ENCODE assay signal across 2 cellular contexts in the genomic region with DNA sequence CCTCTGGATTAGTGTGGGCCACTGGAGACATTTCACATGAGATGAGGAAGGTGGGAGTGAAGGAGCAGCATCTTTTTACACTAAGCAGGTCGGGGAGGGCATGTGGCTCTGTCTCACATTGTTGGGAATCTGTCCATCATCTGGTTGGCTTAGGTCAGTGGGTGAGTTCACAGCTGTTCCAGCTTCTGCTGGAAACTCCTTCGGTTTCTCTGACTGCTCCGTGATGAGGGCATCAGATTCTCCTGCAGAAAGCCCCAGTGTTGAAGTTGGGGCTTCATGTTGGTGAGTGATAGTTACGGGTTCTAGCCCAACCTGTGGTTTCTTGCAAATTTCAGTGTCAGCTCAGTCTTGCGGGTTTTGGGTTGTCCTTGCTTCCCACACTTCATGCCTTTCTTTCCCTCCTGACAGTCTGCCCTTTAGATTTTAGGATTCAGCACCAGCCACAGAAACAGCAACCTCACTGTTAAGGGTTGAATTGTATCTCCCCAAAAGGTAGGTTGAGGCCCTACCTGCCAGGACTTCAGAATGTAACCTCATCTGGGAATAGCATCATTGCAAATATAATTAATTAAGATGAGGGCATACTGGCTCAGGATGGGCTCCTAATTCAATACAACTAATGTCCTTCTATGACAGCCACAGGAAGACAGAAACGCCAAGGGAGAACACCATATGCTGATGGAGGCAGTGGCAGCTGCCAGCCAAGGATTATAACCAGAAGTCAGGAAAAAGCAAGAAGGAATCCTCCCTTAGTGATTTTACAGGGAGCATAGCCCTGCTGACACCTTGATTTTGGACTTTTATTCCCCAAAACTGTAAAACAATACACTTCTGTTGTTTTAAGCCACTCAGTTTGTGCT.
TF ChIP-seq lines count a peak whose summit lies in the region.

No MANE protein-coding gene starts in this region.

TF ChIP-seq in IMR-90, 13 proteins besides CTCF, POLR2A, EP300 and RAD21:
- TF ChIP-seq SMC3 (IDR thresholded peaks at IDR 0.05; ENCODE audit: low read depth, low read length) (no peak), NFE2L2 (IDR thresholded peaks at IDR 0.05; ENCODE audit: low read depth, low read length) (no peak), CHD1 (IDR thresholded peaks at IDR 0.05; ENCODE audit: low read depth, low read length) (no peak), MXI1 (IDR thresholded peaks at IDR 0.05; ENCODE audit: borderline replicate concordance, low read depth, low read length) (no peak), CEBPB (IDR thresholded peaks at IDR 0.05; ENCODE audit: low read depth, low read length) (no peak), MAFK (IDR thresholded peaks at IDR 0.05; ENCODE audit: low read depth, low read length) (no peak), RCOR1 (IDR thresholded peaks at IDR 0.05; ENCODE audit: insufficient replicate concordance, low read length) (no peak), MAZ (IDR thresholded peaks at IDR 0.05; ENCODE audit: borderline replicate concordance, low read depth, low read length) (no peak), BHLHE40 (IDR thresholded peaks at IDR 0.05; ENCODE audit: low read depth, low read length) (no peak), RFX5 (IDR thresholded peaks at IDR 0.05; ENCODE audit: low read depth, low read length) (no peak)
- TF ChIP-seq, protein P1, sequence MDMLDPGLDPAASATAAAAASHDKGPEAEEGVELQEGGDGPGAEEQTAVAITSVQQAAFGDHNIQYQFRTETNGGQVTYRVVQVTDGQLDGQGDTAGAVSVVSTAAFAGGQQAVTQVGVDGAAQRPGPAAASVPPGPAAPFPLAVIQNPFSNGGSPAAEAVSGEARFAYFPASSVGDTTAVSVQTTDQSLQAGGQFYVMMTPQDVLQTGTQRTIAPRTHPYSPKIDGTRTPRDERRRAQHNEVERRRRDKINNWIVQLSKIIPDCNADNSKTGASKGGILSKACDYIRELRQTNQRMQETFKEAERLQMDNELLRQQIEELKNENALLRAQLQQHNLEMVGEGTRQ (IDR thresholded peaks at IDR 0.05; ENCODE audit: low read depth, low read length): no peak
- TF ChIP-seq, protein P2, sequence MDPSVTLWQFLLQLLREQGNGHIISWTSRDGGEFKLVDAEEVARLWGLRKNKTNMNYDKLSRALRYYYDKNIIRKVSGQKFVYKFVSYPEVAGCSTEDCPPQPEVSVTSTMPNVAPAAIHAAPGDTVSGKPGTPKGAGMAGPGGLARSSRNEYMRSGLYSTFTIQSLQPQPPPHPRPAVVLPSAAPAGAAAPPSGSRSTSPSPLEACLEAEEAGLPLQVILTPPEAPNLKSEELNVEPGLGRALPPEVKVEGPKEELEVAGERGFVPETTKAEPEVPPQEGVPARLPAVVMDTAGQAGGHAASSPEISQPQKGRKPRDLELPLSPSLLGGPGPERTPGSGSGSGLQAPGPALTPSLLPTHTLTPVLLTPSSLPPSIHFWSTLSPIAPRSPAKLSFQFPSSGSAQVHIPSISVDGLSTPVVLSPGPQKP (IDR thresholded peaks at IDR 0.05; ENCODE audit: borderline replicate concordance, low read depth, low read length): no peak

TF ChIP-seq in HEK293T, 16 proteins besides CTCF, POLR2A, EP300 and RAD21:
- TF ChIP-seq, protein P3, sequence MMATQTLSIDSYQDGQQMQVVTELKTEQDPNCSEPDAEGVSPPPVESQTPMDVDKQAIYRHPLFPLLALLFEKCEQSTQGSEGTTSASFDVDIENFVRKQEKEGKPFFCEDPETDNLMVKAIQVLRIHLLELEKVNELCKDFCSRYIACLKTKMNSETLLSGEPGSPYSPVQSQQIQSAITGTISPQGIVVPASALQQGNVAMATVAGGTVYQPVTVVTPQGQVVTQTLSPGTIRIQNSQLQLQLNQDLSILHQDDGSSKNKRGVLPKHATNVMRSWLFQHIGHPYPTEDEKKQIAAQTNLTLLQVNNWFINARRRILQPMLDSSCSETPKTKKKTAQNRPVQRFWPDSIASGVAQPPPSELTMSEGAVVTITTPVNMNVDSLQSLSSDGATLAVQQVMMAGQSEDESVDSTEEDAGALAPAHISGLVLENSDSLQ (IDR thresholded peaks at IDR 0.05): no peak
- no peak for TF ChIP-seq L3MBTL2 (conservative IDR thresholded peaks at IDR 0.05)
- TF ChIP-seq NFRKB (IDR thresholded peaks at IDR 0.05): no peak
- TF ChIP-seq ELF4 (IDR thresholded peaks at IDR 0.05): no peak
- TF ChIP-seq CTBP1 (IDR thresholded peaks at IDR 0.05; ENCODE audit: borderline replicate concordance): no peak
- no peak for TF ChIP-seq ZNF384 (IDR thresholded peaks at IDR 0.05)
- no peak for TF ChIP-seq SP1 (IDR thresholded peaks at IDR 0.05)
- no peak for TF ChIP-seq SUZ12 (IDR thresholded peaks at IDR 0.05)
- no peak for TF ChIP-seq FOXK2 (IDR thresholded peaks at IDR 0.05)
- no peak for TF ChIP-seq ARNT (IDR thresholded peaks at IDR 0.05)
- no peak for TF ChIP-seq TARDBP (IDR thresholded peaks at IDR 0.05)
- TF ChIP-seq FOXA1 (IDR thresholded peaks at IDR 0.05): no peak
- no peak for TF ChIP-seq LEF1 (IDR thresholded peaks at IDR 0.05; ENCODE audit: borderline replicate concordance)
- TF ChIP-seq HDGF (IDR thresholded peaks at IDR 0.05; ENCODE audit: borderline replicate concordance): no peak
- no peak for TF ChIP-seq BHLHE40 (IDR thresholded peaks at IDR 0.05; ENCODE audit: borderline replicate concordance)
- TF ChIP-seq FOXM1 (IDR thresholded peaks at IDR 0.05; ENCODE audit: borderline replicate concordance): no peak
